In the genomic region with DNA sequence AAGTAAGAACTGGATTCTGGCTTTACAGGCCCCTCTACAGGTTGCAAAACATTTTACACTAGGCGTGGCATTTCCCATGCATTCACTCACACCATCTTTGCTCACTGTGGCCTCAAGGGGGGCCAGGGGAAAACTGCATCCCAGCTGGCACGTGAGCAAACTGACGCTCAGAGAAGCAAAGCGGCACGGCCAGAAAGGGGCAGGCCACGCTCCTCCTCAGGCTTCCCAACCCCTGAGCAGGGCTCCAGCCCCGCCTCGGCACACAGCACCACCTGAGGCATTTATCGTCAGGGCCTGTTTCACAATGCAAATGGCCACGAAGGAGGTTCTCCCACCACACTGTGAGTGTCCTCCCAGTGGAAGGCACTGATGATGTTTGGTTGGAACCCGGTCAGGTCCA, we compare ENCODE assay signal across 22 cellular contexts.
DNase-seq lines count a peak whose midpoint lies in the region; ATAC-seq lines count a peak whose summit lies in the region.
"Had no signal": no experiment of that assay in that cellular context is flagged by ENCODE, and none has a peak within 500 bp of the region (broad histone marks: within the 10 kb centered on the region; RNA-seq: fewer than 3 reads in every experiment).

No MANE protein-coding gene starts in this region.

- no peaks in the 10 kb centered on the region for H3K27me3 Mint-ChIP-seq in activated T-cell treated with anti-CD3 and anti-CD28 coated beads, Interleukin-2, amount 50 U/mL, for 24 hours
- H3K27me3 Mint-ChIP-seq in activated naive CD8-positive, alpha-beta T cell treated with anti-CD3 and anti-CD28 coated beads, Interleukin-2, amount 10 ng/mL, durations not matched to agents 7 days and 5 days, result no peaks in the 10 kb centered on the region

- peak; percentile 59 for DNase-seq in activated T-cell treated with anti-CD3 and anti-CD28 coated beads, Interleukin-2, amount 50 U/mL, for 24 hours
- no peak for DNase-seq in activated T-cell treated with anti-CD3 and anti-CD28 coated beads, Interleukin-2, amount 50 U/mL, for 1 hour
- DNase-seq in SK-N-MC (ENCODE audit: low read depth, low spot score) (no peak), glomerular visceral epithelial cell (ENCODE audit: extremely low spot score) (no peak), NCI-H1694 (lab: John Stamatoyannopoulos, UW) (no peak)
- peak; percentile 44 for DNase-seq in activated naive CD8-positive, alpha-beta T cell treated with anti-CD3 and anti-CD28 coated beads, Interleukin-2, amount 10 ng/mL, durations not matched to agents 7 days and 5 days
- peak; percentile 37 for DNase-seq in stimulated activated CD8-positive, alpha-beta memory T cell treated with anti-CD3 and anti-CD28 coated beads, Interleukin-4, amount 100 ng/mL, for 48 hours
- DNase-seq: DMS153, GDM1, heart left ventricle, IMR-90, left colon, NCI-H1417 treated with DMSO at 0.1 percent for 48 hours, NCI-H2171 treated with DMSO at 0.1 percent for 48 hours, NCI-H748 treated with DMSO at 0.1 percent for 48 hours, nephron progenitor cell, WERI-Rb-1 had no signal

- peaks cover 99% of the 10 kb centered on the region for H3K36me3 ChIP-seq in SK-N-MC (ENCODE audit: insufficient read depth, low read length)
- H3K36me3 ChIP-seq: heart left ventricle, sigmoid colon, thoracic aorta, WERI-Rb-1 had no signal

- peak overlapping the region; percentile 95 for H3K27ac Mint-ChIP-seq in activated T-cell treated with anti-CD3 and anti-CD28 coated beads, Interleukin-2, amount 50 U/mL, for 24 hours
- peak overlapping the region; percentile 88 for H3K27ac Mint-ChIP-seq in activated naive CD8-positive, alpha-beta T cell treated with anti-CD3 and anti-CD28 coated beads, Interleukin-2, amount 10 ng/mL, durations not matched to agents 7 days and 5 days
- H3K27ac Mint-ChIP-seq: nephron progenitor cell had no signal

- H3K36me3 Mint-ChIP-seq in activated T-cell treated with anti-CD3 and anti-CD28 coated beads, Interleukin-2, amount 50 U/mL, for 24 hours (ENCODE audit: low read depth), result peaks cover 90% of the 10 kb centered on the region
- peaks cover 25% of the 10 kb centered on the region for H3K36me3 Mint-ChIP-seq in activated naive CD8-positive, alpha-beta T cell treated with anti-CD3 and anti-CD28 coated beads, Interleukin-2, amount 10 ng/mL, durations not matched to agents 7 days and 5 days

- POLR2A ChIA-PET in activated naive CD8-positive, alpha-beta T cell treated with anti-CD3 and anti-CD28 coated beads, Interleukin-2, amount 10 ng/mL, durations not matched to agents 7 days and 5 days (lab: Charles Lee), result no interaction called here

- ATAC-seq in activated naive CD8-positive, alpha-beta T cell treated with anti-CD3 and anti-CD28 coated beads, Interleukin-2, amount 10 ng/mL, durations not matched to agents 7 days and 5 days (ENCODE audit: low read depth), result peak; percentile 16
- ATAC-seq in HG03571 (IDR thresholded peaks at IDR 0.05; ENCODE audit: unreplicated experiment), result no peak
- ATAC-seq: heart left ventricle, left colon had no signal

- no peak overlapping the region for H3K4me3 ChIP-seq in SK-N-MC
- H3K4me3 ChIP-seq: heart left ventricle, sigmoid colon, thoracic aorta had no signal

- peak overlapping the region; percentile 56 for H3K4me3 Mint-ChIP-seq in activated T-cell treated with anti-CD3 and anti-CD28 coated beads, Interleukin-2, amount 50 U/mL, for 24 hours
- H3K4me3 Mint-ChIP-seq in activated naive CD8-positive, alpha-beta T cell treated with anti-CD3 and anti-CD28 coated beads, Interleukin-2, amount 10 ng/mL, durations not matched to agents 7 days and 5 days, result peak overlapping the region; percentile 72
- H3K4me3 Mint-ChIP-seq: nephron progenitor cell had no signal

- H3K9me3 ChIP-seq in SK-N-MC (ENCODE audit: low read depth, low read length), result no peaks in the 10 kb centered on the region
- H3K9me3 ChIP-seq: heart left ventricle, sigmoid colon, thoracic aorta had no signal

- H3K9ac ChIP-seq in SK-N-MC (ENCODE audit: insufficient read length), result no peak overlapping the region

- H3K4me1 Mint-ChIP-seq in activated T-cell treated with anti-CD3 and anti-CD28 coated beads, Interleukin-2, amount 50 U/mL, for 24 hours (ENCODE audit: low read depth), result peaks cover 85% of the 10 kb centered on the region
- peaks cover 91% of the 10 kb centered on the region for H3K4me1 Mint-ChIP-seq in activated naive CD8-positive, alpha-beta T cell treated with anti-CD3 and anti-CD28 coated beads, Interleukin-2, amount 10 ng/mL, durations not matched to agents 7 days and 5 days

- peak overlapping the region; percentile 52; the same call in 1 of the 2 replicates for H3K27ac ChIP-seq in SK-N-MC
- H3K27ac ChIP-seq: C4-2B, heart left ventricle, HL-60, sigmoid colon, thoracic aorta, WERI-Rb-1 had no signal

- no peaks in the 10 kb centered on the region for H3K9me3 Mint-ChIP-seq in activated T-cell treated with anti-CD3 and anti-CD28 coated beads, Interleukin-2, amount 50 U/mL, for 24 hours
- no peaks in the 10 kb centered on the region for H3K9me3 Mint-ChIP-seq in activated naive CD8-positive, alpha-beta T cell treated with anti-CD3 and anti-CD28 coated beads, Interleukin-2, amount 10 ng/mL, durations not matched to agents 7 days and 5 days
- H3K9me3 Mint-ChIP-seq: nephron progenitor cell had no signal

Comparison
In these comparisons a context has a peak if more than half of its experiments do, and no peak if none do; other contexts are left out.
1. DNase-seq: peak in activated T-cell treated with anti-CD3 and anti-CD28 coated beads, Interleukin-2, amount 50 U/mL, for 24 hours (single experiment), activated naive CD8-positive, alpha-beta T cell treated with anti-CD3 and anti-CD28 coated beads, Interleukin-2, amount 10 ng/mL, durations not matched to agents 7 days and 5 days (single experiment) and stimulated activated CD8-positive, alpha-beta memory T cell treated with anti-CD3 and anti-CD28 coated beads, Interleukin-4, amount 100 ng/mL, for 48 hours (single experiment); none in activated T-cell treated with anti-CD3 and anti-CD28 coated beads, Interleukin-2, amount 50 U/mL, for 1 hour (single experiment), SK-N-MC (single experiment), glomerular visceral epithelial cell (single experiment) and NCI-H1694 (single experiment).